Comparison of ENCODE assay signal across 9 cellular contexts in genomic region chr2:27185331-27186026, GRCh38. TPM values are rescaled to one million over a fixed set of nuclear protein-coding genes. Genes with fewer than 3 reads are reported as not detected.
A peak's percentile ranks its signal among the peaks of the same experiment; 100 is the strongest.
DNase-seq lines count a peak whose midpoint lies in the region; ATAC-seq, FAIRE-seq and TF ChIP-seq lines count a peak whose summit lies in the region.
"Had no signal": no experiment of that assay in that cellular context is flagged by ENCODE, and none has a peak within 500 bp of the region (broad histone marks: within the 10 kb centered on the region; RNA-seq: fewer than 3 reads in every experiment).

No MANE protein-coding gene starts in this region.

- H3K9me3 ChIP-seq in Karpas-422 (ENCODE audit: low read length) = no peaks in the 10 kb centered on the region
- no peaks in the 10 kb centered on the region for H3K9me3 ChIP-seq in kidney (ENCODE audit: control insufficient read depth in 1 of 2, low read length in 2 of 2)
- H3K9me3 ChIP-seq in thoracic aorta = no peaks in the 10 kb centered on the region

- no peaks in the 10 kb centered on the region for H3K4me1 Mint-ChIP-seq in activated naive CD4-positive, alpha-beta T cell treated with anti-CD3 and anti-CD28 coated beads for 36 hours (ENCODE audit: low read depth)

- DNase-seq in Karpas-422 = peak; percentile 68
- peak; percentile 32 for DNase-seq in UCSD-AML1 (lab: John Stamatoyannopoulos, UW; ENCODE audit: unreplicated experiment)
- DNase-seq in kidney = peak; percentile 82
- DNase-seq in thoracic aorta (ENCODE audit: low spot score) = no peak
- no peak for DNase-seq in activated CD4-positive, alpha-beta T cell treated with anti-CD3 and anti-CD28 coated beads, Interleukin-2, amount 50 U/mL, for 4 hours
- DNase-seq in NK-92 (lab: John Stamatoyannopoulos, UW; ENCODE audit: unreplicated experiment) = no peak
- DNase-seq in DMS53 (lab: John Stamatoyannopoulos, UW) = no peak
- DNase-seq in activated naive CD4-positive, alpha-beta T cell treated with anti-CD3 and anti-CD28 coated beads for 36 hours = no peak
- DNase-seq: T-helper 1 cell had no signal

- peak; percentile 49 for ATAC-seq in thoracic aorta (ENCODE audit: insufficient number of reproducible peaks, low FRiP score, low read depth)

- H3K4me1 ChIP-seq in Karpas-422 (ENCODE audit: low read length) = peaks cover 22% of the 10 kb centered on the region
- no peaks in the 10 kb centered on the region for H3K4me1 ChIP-seq in kidney (ENCODE audit: control insufficient read depth in 1 of 2, insufficient read depth in 1 of 2, low read depth in 1 of 2, low read length in 2 of 2)
- H3K4me1 ChIP-seq in thoracic aorta (ENCODE audit: control insufficient read depth in 1 of 2, low read depth in 2 of 2) = peaks cover 13 to 22% of the 10 kb centered on the region in 2 donors

- CTCF ChIA-PET in activated naive CD4-positive, alpha-beta T cell treated with anti-CD3 and anti-CD28 coated beads for 36 hours (lab: Charles Lee) = interaction anchor here (0.6 to 1.2 kb wide), 2 partner anchors 95 to 118 kb away, joined by 3 read pairs; no protein-coding TSS in a partner anchor

- no peak overlapping the region for H3K4me3 Mint-ChIP-seq in activated naive CD4-positive, alpha-beta T cell treated with anti-CD3 and anti-CD28 coated beads for 36 hours

- H3K4me2 ChIP-seq in Karpas-422 (ENCODE audit: low read depth, low read length, poor library complexity, severe bottlenecking) = peak overlapping the region; percentile 14

- H3K4me3 ChIP-seq in Karpas-422 (ENCODE audit: low read length) (no peak overlapping the region), kidney (ENCODE audit: low read length in 2 of 2) (no peak overlapping the region), thoracic aorta (no peak overlapping the region)

- peaks cover 9% of the 10 kb centered on the region for H3K27me3 Mint-ChIP-seq in activated naive CD4-positive, alpha-beta T cell treated with anti-CD3 and anti-CD28 coated beads for 36 hours (ENCODE audit: low read depth)

- no peaks in the 10 kb centered on the region for H3K9me3 Mint-ChIP-seq in activated naive CD4-positive, alpha-beta T cell treated with anti-CD3 and anti-CD28 coated beads for 36 hours

- no peaks in the 10 kb centered on the region for H3K9me2 ChIP-seq in Karpas-422 (replicated peaks; ENCODE audit: insufficient read depth, low read length)

- TF ChIP-seq CTCF in kidney (IDR thresholded peaks at IDR 0.05; ENCODE audit: borderline replicate concordance, extremely low read depth, insufficient read depth) = no peak
- no peak for TF ChIP-seq CTCF in thoracic aorta (IDR thresholded peaks at IDR 0.05)

- H2AFZ ChIP-seq in Karpas-422 (ENCODE audit: low read length) = peak overlapping the region; percentile 69

- no peaks in the 10 kb centered on the region for H3K36me3 Mint-ChIP-seq in activated naive CD4-positive, alpha-beta T cell treated with anti-CD3 and anti-CD28 coated beads for 36 hours (ENCODE audit: low read depth)

- no peak for FAIRE-seq in kidney (lab: Jason Lieb, UNC)

- no peak overlapping the region for H3K27ac ChIP-seq in Karpas-422 (ENCODE audit: low read length)
- H3K27ac ChIP-seq in kidney (ENCODE audit: low read depth in 2 of 2, low read length in 2 of 2) = no peak overlapping the region
- peak overlapping the region; percentile 65 to 69 for H3K27ac ChIP-seq in thoracic aorta

- no peaks in the 10 kb centered on the region for H3K79me2 ChIP-seq in Karpas-422 (ENCODE audit: low read length)

- H3K36me3 ChIP-seq in Karpas-422 (ENCODE audit: insufficient read depth, low read length) (no peaks in the 10 kb centered on the region), kidney (ENCODE audit: control insufficient read depth in 1 of 2, insufficient read depth in 2 of 2, low read length in 2 of 2) (no peaks in the 10 kb centered on the region), thoracic aorta (no peaks in the 10 kb centered on the region)

- H3K27me3 ChIP-seq in Karpas-422 (ENCODE audit: low read length) (no peaks in the 10 kb centered on the region; the same call in 1 of the 2 replicates), thoracic aorta (replicated peaks; ENCODE audit: insufficient read depth) (no peaks in the 10 kb centered on the region)

- intact Hi-C loops in kidney (cut with DNase I) = no loop called here
- intact Hi-C loops in activated naive CD4-positive, alpha-beta T cell treated with anti-CD3 and anti-CD28 coated beads for 36 hours (cut with micrococcal nuclease) = no loop called here

- H4K20me1 ChIP-seq in Karpas-422 (ENCODE audit: insufficient read depth, low read depth, low read length) = no peaks in the 10 kb centered on the region

- H3K27ac Mint-ChIP-seq in activated naive CD4-positive, alpha-beta T cell treated with anti-CD3 and anti-CD28 coated beads for 36 hours = no peak overlapping the region

- 0 out of 2 replicates have a peak overlapping the region, but pooled peaks have one; percentile 21 for H3K9ac ChIP-seq in Karpas-422 (ENCODE audit: low read length)
- H3K9ac ChIP-seq in kidney (ENCODE audit: low read length in 2 of 2) = no peak overlapping the region

RNA-seq across cellular contexts. Expression of gene ATRAID, which starts 26.4 kb away (rescaled TPM):
- 125 and 167 TPM in 2 replicates for total RNA-seq in Karpas-422 (2014; rRNA removed; shearing (Covaris generic); ENCODE audit: low replicate concordance)
- total RNA-seq in kidney (119 TPM), thoracic aorta (100 to 1,000 TPM in 1 of 2 donors, 10 to 100 TPM in 1; 90.0 to 174 TPM)
- 279 TPM for polyA plus RNA-seq in kidney (ENCODE audit: insufficient read depth, low read depth, low replicate concordance)
- 10 to 100 TPM; 80.5 to 80.8 TPM for total RNA-seq in activated naive CD4-positive, alpha-beta T cell treated with anti-CD3 and anti-CD28 coated beads for 36 hours

RNA-seq across cellular contexts. Expression of gene SLC5A6, which starts 26.6 kb away (rescaled TPM):
- 23.7 and 38.4 TPM in 2 replicates for total RNA-seq in Karpas-422 (2014; rRNA removed; shearing (Covaris generic); ENCODE audit: low replicate concordance)
- total RNA-seq in kidney (27.8 TPM), thoracic aorta (10 to 100 TPM; 26.0 to 51.2 TPM)
- polyA plus RNA-seq in kidney (ENCODE audit: insufficient read depth, low read depth, low replicate concordance) = 10.8 TPM
- 10 to 100 TPM; 22.6 to 24.8 TPM for total RNA-seq in activated naive CD4-positive, alpha-beta T cell treated with anti-CD3 and anti-CD28 coated beads for 36 hours

RNA-seq across cellular contexts. Expression of gene CAD, which starts 31.7 kb away (rescaled TPM):
- 69.5 and 71.4 TPM in 2 replicates for total RNA-seq in Karpas-422 (2014; rRNA removed; shearing (Covaris generic); ENCODE audit: low replicate concordance)
- total RNA-seq in kidney = 43.4 TPM
- polyA plus RNA-seq in kidney (ENCODE audit: insufficient read depth, low read depth, low replicate concordance) = 8.8 TPM
- 10 to 100 TPM; 16.2 to 25.0 TPM for total RNA-seq in thoracic aorta
- 100 to 1,000 TPM; 109 to 112 TPM for total RNA-seq in activated naive CD4-positive, alpha-beta T cell treated with anti-CD3 and anti-CD28 coated beads for 36 hours

RNA-seq across cellular contexts. Expression of gene TCF23, which starts 36.7 kb away (rescaled TPM):
- total RNA-seq in Karpas-422 (2014; rRNA removed; shearing (Covaris generic); ENCODE audit: low replicate concordance) = not detected in 2 replicates
- 0.38 TPM for total RNA-seq in kidney
- polyA plus RNA-seq in kidney (ENCODE audit: insufficient read depth, low read depth, low replicate concordance) = not detected
- not detected for total RNA-seq in thoracic aorta
- not detected for total RNA-seq in activated naive CD4-positive, alpha-beta T cell treated with anti-CD3 and anti-CD28 coated beads for 36 hours

RNA-seq across cellular contexts. Expression of gene PRR30, which starts 46.3 kb away (rescaled TPM):
- not detected in 2 replicates for total RNA-seq in Karpas-422 (2014; rRNA removed; shearing (Covaris generic); ENCODE audit: low replicate concordance)
- not detected for total RNA-seq in kidney
- polyA plus RNA-seq in kidney (ENCODE audit: insufficient read depth, low read depth, low replicate concordance) = not detected
- total RNA-seq in thoracic aorta = not detected
- not detected for total RNA-seq in activated naive CD4-positive, alpha-beta T cell treated with anti-CD3 and anti-CD28 coated beads for 36 hours

Comparison
In these comparisons a context has a peak if more than half of its experiments do, and no peak if none do; other contexts are left out.
1. DNase-seq: peak in Karpas-422 (single experiment), UCSD-AML1 (single experiment) and kidney (single experiment); none in thoracic aorta (single experiment), activated CD4-positive, alpha-beta T cell treated with anti-CD3 and anti-CD28 coated beads, Interleukin-2, amount 50 U/mL, for 4 hours (0 of 2), NK-92 (single experiment), DMS53 (single experiment) and activated naive CD4-positive, alpha-beta T cell treated with anti-CD3 and anti-CD28 coated beads for 36 hours (single experiment).
2. H3K27ac ChIP-seq: peak in thoracic aorta (2 of 2); none in Karpas-422 (single experiment) and kidney (0 of 2).